ENCODE assay signal across 8 cellular contexts in genomic region chr6:44002071-44002590, GRCh38.
A peak's percentile ranks its signal among the peaks of the same experiment; 100 is the strongest.
DNase-seq lines count a peak whose midpoint lies in the region; ATAC-seq, FAIRE-seq and TF ChIP-seq lines count a peak whose summit lies in the region.

No MANE protein-coding gene starts in this region.

- BruUV-seq in Panc1 (replicated peaks; lab: Mats Ljungman, UMichigan) = no TSS peak

- WGBS in esophagus muscularis mucosa = 7% methylated on average over 9 of the region's 37 CpGs

- peak overlapping the region; percentile 82 for H3K4me2 ChIP-seq in parathyroid adenoma (ENCODE audit: low read length)

- no peak overlapping the region for H3K9ac ChIP-seq in parathyroid adenoma

- no peak for TF ChIP-seq POLR2A in esophagus muscularis mucosa (IDR thresholded peaks at IDR 0.05; ENCODE audit: low read depth)

- DNase-seq in GM19239 (ENCODE audit: insufficient read length, low spot score) (peak; percentile 47), Panc1 (ENCODE audit: low read depth, low spot score) (no peak), esophagus muscularis mucosa (ENCODE audit: extremely low spot score) (no peak), COLO829 (ENCODE audit: low spot score) (no peak), cerebellar nuclear complex (lab: John Stamatoyannopoulos, UW) (no peak), globus pallidus (ENCODE audit: low spot score) (no peak)

- H3K4me3 ChIP-seq in Panc1 (ENCODE audit: low read depth in 2 of 2, low read length in 2 of 2) (no peak overlapping the region), esophagus muscularis mucosa (peak overlapping the region; percentile 50 to 55 (median 52)), parathyroid adenoma (ENCODE audit: low read depth, low read length) (peak overlapping the region; percentile 49)

- no peaks in the 10 kb centered on the region for H3K79me2 ChIP-seq in parathyroid adenoma

- no peaks in the 10 kb centered on the region for H3K27me3 ChIP-seq in Panc1 (ENCODE audit: control insufficient read depth, insufficient read depth, low read length)
- H3K27me3 ChIP-seq in esophagus muscularis mucosa = peaks cover 0 to 35% (median 0%) of the 10 kb centered on the region in 4 donors
- no peaks in the 10 kb centered on the region for H3K27me3 ChIP-seq in parathyroid adenoma (ENCODE audit: control insufficient read depth, insufficient read depth, low read length)

- no peak for ATAC-seq in Panc1
- no peak for ATAC-seq in GM21717 (IDR thresholded peaks at IDR 0.05; ENCODE audit: unreplicated experiment)

- in situ Hi-C loops in Panc1 (cut with HindIII; ENCODE audit: low pct_unique_long_range_greater_than_20kb, low sequenced_read_pairs) = no loop called here

- TF ChIP-seq CTCF in Panc1 (IDR thresholded peaks at IDR 0.05) = no peak
- no peak for TF ChIP-seq CTCF in esophagus muscularis mucosa (IDR thresholded peaks at IDR 0.05)
- TF ChIP-seq CTCF in parathyroid adenoma (IDR thresholded peaks at IDR 0.05) = peak; percentile 2

- H3K27ac ChIP-seq in Panc1 (ENCODE audit: low read length) (peak overlapping the region; percentile 29; the same call in 1 of the 2 replicates), esophagus muscularis mucosa (replicated peaks in 1 of 4) (peak overlapping the region in 3 of 4 donors; percentile 63 to 75 (median 69)), parathyroid adenoma (no peak overlapping the region)

- intact Hi-C loops in Panc1 (cut with micrococcal nuclease; ENCODE audit: unreplicated experiment) (no loop called here), esophagus muscularis mucosa (cut with DNase I) (no loop called here)

- H3K36me3 ChIP-seq in Panc1 (ENCODE audit: control insufficient read depth, insufficient read depth, low read length) (no peaks in the 10 kb centered on the region), esophagus muscularis mucosa (no peaks in the 10 kb centered on the region), parathyroid adenoma (ENCODE audit: control insufficient read depth, insufficient read depth, low read length) (no peaks in the 10 kb centered on the region)

- POLR2A ChIA-PET in Panc1 (lab: Charles Lee) = no interaction called here

- CTCF ChIA-PET in Panc1 (lab: Charles Lee) = interaction anchor here (0.6 kb wide), 2 partner anchors 37 to 266 kb away, joined by 3 to 4 read pairs; no protein-coding TSS in a partner anchor

- peak overlapping the region; percentile 75 for H2AFZ ChIP-seq in parathyroid adenoma

- H3K9me3 ChIP-seq in Panc1 (ENCODE audit: control insufficient read depth, insufficient read depth, low read depth, low read length) (no peaks in the 10 kb centered on the region), esophagus muscularis mucosa (no peaks in the 10 kb centered on the region), parathyroid adenoma (ENCODE audit: control insufficient read depth, low read length) (no peaks in the 10 kb centered on the region)

- no peaks in the 10 kb centered on the region; the same call in 1 of the 2 replicates for H3K4me1 ChIP-seq in Panc1 (ENCODE audit: control insufficient read depth, insufficient read depth, low read length)
- H3K4me1 ChIP-seq in esophagus muscularis mucosa = peaks cover 29 to 54% (median 46%) of the 10 kb centered on the region in 4 donors
- peaks cover 2% of the 10 kb centered on the region for H3K4me1 ChIP-seq in parathyroid adenoma

- TF ChIP-seq EP300 in esophagus muscularis mucosa (IDR thresholded peaks at IDR 0.05) = no peak

- FAIRE-seq in GM19239 (lab: Jason Lieb, UNC) = no peak

Comparison
In these comparisons a context has a peak if more than half of its experiments do, and no peak if none do; other contexts are left out.
1. H3K4me3 ChIP-seq: peak in esophagus muscularis mucosa (4 of 4) and parathyroid adenoma (single experiment); none in Panc1 (0 of 2).